In the genomic region with DNA sequence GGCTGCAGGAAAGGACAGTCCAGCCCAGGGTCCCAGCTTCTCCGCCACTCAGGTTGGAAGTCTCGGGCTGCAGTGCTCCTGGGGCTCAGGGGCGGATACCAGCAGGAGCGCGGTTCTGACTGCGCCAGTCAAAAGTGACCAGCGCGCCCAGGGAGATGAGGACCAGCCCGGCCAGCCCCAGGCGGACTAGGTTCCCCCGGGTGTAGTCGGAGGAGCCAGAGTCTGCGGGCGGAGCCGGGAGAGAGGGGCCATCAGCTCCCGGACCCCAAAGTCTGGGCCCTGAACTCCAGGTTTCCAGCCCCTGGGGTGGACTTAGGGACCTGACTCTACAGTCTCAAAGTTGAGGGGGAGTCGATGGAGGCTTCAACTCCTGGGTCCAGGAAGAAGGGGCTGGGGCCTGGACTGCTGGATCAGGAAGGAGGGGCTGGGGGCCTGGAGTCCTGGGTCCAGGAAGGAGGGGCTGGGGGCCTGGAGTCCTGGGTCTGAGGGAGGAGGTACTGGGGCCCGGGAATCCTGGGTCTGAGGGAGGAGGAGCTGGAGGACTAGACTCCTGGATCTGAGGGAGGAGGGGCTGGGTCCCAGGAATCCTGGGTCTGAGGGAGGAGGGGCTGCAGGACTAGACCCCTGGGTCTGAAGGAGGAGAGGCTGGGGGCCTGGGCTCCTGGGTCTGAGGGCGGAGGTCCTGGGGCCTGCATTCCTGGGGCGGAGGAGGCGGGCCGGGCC, we compare ENCODE assay signal across 14 cellular contexts. TPM values are rescaled to one million over a fixed set of nuclear protein-coding genes. Genes with fewer than 3 reads are reported as not detected.
DNase-seq lines count a peak whose midpoint lies in the region; ATAC-seq, FAIRE-seq and TF ChIP-seq lines count a peak whose summit lies in the region.
"Had no signal": no experiment of that assay in that cellular context is flagged by ENCODE, and none has a peak within 500 bp of the region (broad histone marks: within the 10 kb centered on the region; RNA-seq: fewer than 3 reads in every experiment).

No MANE protein-coding gene starts in this region.

- H3K4me1 ChIP-seq in HepG2 (ENCODE audit: insufficient read depth, low read length): peaks cover 18% of the 10 kb centered on the region
- peaks cover 5 to 12% of the 10 kb centered on the region in 2 donors for H3K4me1 ChIP-seq in thoracic aorta (ENCODE audit: control insufficient read depth in 1 of 2, low read depth in 2 of 2)

- H3K79me2 ChIP-seq in HepG2 (ENCODE audit: insufficient read depth, low read length): no peaks in the 10 kb centered on the region

- no peak overlapping the region for H3K9ac ChIP-seq in HepG2 (ENCODE audit: insufficient read depth, low read depth, low read length)

- no peak overlapping the region for H3K27ac ChIP-seq in HepG2 (ENCODE audit: extremely low read length, insufficient read depth, low read length)
- no peak overlapping the region for H3K27ac ChIP-seq in thoracic aorta
- H3K27ac ChIP-seq: C4-2B had no signal

- POLR2A ChIA-PET in MCF 10A (lab: Yijun Ruan, JAX): interaction anchor here (0.6 kb wide), 1 partner anchor 1388 kb away, joined by 4 read pairs; no protein-coding TSS in a partner anchor
- POLR2A ChIA-PET in HepG2 (lab: Yijun Ruan, JAX): interaction anchor here (1.4 to 2.5 kb wide), 3 partner anchors 20 to 41 kb away, joined by 3 to 9 read pairs (median 5); a partner anchor contains a TSS

- H3K9me3 ChIP-seq in HepG2 (ENCODE audit: low read length): no peaks in the 10 kb centered on the region
- no peaks in the 10 kb centered on the region for H3K9me3 ChIP-seq in thoracic aorta

- H2AFZ ChIP-seq in HepG2 (ENCODE audit: low read length): no peak overlapping the region

- TF ChIP-seq EP300 in HepG2 (IDR thresholded peaks at IDR 0.05; ENCODE audit: low read depth in 2 of 2, low read length in 2 of 2): no peak
- TF ChIP-seq EP300 in HepG2 (CRISPR knock-in tag; IDR thresholded peaks at IDR 0.05; ENCODE audit: borderline replicate concordance): no peak

- in situ Hi-C loops in HepG2 (cut with HindIII; ENCODE audit: extremely low pct_ligation_motif_present, low pct_unique_long_range_greater_than_20kb): no loop called here

- H3K36me3 ChIP-seq in HepG2 (replicated peaks in 1 of 2; ENCODE audit: control insufficient read depth in 1 of 2, insufficient read depth in 2 of 2, low read length in 2 of 2) (no peaks in the 10 kb centered on the region), thoracic aorta (no peaks in the 10 kb centered on the region)

- no peak for TF ChIP-seq POLR2A in HepG2 (IDR thresholded peaks at IDR 0.05; ENCODE audit: insufficient read depth in 1 of 2, low read depth in 2 of 2, low read length in 2 of 2)

- intact Hi-C loops in activated naive CD4-positive, alpha-beta T cell treated with anti-CD3 and anti-CD28 coated beads for 36 hours (cut with micrococcal nuclease): no loop called here
- intact Hi-C loops in MCF 10A (cut with micrococcal nuclease) (no loop called here), HepG2 (cut with micrococcal nuclease; ENCODE audit: unreplicated experiment) (no loop called here)

- WGBS in HepG2 (ENCODE audit: low lambda C conversion rate): 83% methylated on average over 14 of the region's 22 CpGs

- H3K4me3 ChIP-seq in HepG2 (replicated peaks in 1 of 3; ENCODE audit: insufficient read depth in 1 of 3, low read depth in 2 of 3, low read length in 3 of 3) (peak overlapping the region in 2 of 3 experiments; percentile 31 to 66; a peak in 3 of 6 replicates), thoracic aorta (peak overlapping the region; percentile 63)

- H3K27ac Mint-ChIP-seq in activated naive CD4-positive, alpha-beta T cell treated with anti-CD3 and anti-CD28 coated beads for 36 hours: no peak overlapping the region
- H3K27ac Mint-ChIP-seq in MCF 10A (ENCODE audit: low read depth, unreplicated experiment) (no peak overlapping the region), mesothelial cell of epicardium (no peak overlapping the region), endothelial cell (ENCODE audit: unreplicated experiment) (no peak overlapping the region)
- H3K27ac Mint-ChIP-seq: activated naive CD8-positive, alpha-beta T cell had no signal

- ATAC-seq in HepG2: no peak
- no peak for ATAC-seq in thoracic aorta (ENCODE audit: insufficient number of reproducible peaks, low FRiP score, low read depth)

- H3K4me2 ChIP-seq in HepG2 (ENCODE audit: low read depth, low read length): peak overlapping the region; percentile 90

- H3K27me3 ChIP-seq in HepG2 (ENCODE audit: control insufficient read depth in 1 of 2, insufficient read depth in 2 of 2, low read length in 2 of 2) (peaks cover 0 to 16% of the 10 kb centered on the region in 2 experiments; a peak in 1 of 5 replicates), thoracic aorta (replicated peaks; ENCODE audit: insufficient read depth) (no peaks in the 10 kb centered on the region)

- H3K9me3 Mint-ChIP-seq in activated naive CD4-positive, alpha-beta T cell treated with anti-CD3 and anti-CD28 coated beads for 36 hours: no peaks in the 10 kb centered on the region
- H3K9me3 Mint-ChIP-seq in MCF 10A (ENCODE audit: unreplicated experiment) (no peaks in the 10 kb centered on the region), mesothelial cell of epicardium (peaks cover 4% of the 10 kb centered on the region), endothelial cell (ENCODE audit: unreplicated experiment) (no peaks in the 10 kb centered on the region)

- peak overlapping the region; percentile 21 for H3K4me3 Mint-ChIP-seq in activated naive CD4-positive, alpha-beta T cell treated with anti-CD3 and anti-CD28 coated beads for 36 hours
- peak overlapping the region; percentile 40 for H3K4me3 Mint-ChIP-seq in MCF 10A (ENCODE audit: unreplicated experiment)
- H3K4me3 Mint-ChIP-seq in mesothelial cell of epicardium: no peak overlapping the region
- no peak overlapping the region for H3K4me3 Mint-ChIP-seq in endothelial cell (ENCODE audit: unreplicated experiment)

- TF ChIP-seq CTCF in MCF 10A (IDR thresholded peaks at IDR 0.05; ENCODE audit: unreplicated experiment) (no peak), HepG2 (CRISPR knock-in tag; IDR thresholded peaks at IDR 0.05) (no peak), thoracic aorta (IDR thresholded peaks at IDR 0.05) (no peak), mesothelial cell of epicardium (IDR thresholded peaks at IDR 0.05; ENCODE audit: unreplicated experiment) (no peak), endothelial cell (IDR thresholded peaks at IDR 0.05; ENCODE audit: unreplicated experiment) (no peak)

- FAIRE-seq in HepG2 (lab: Jason Lieb, UNC): no peak

- BruUV-seq in MCF 10A (replicated peaks; lab: Mats Ljungman, UMichigan) (no TSS peak), HepG2 (replicated peaks; lab: Mats Ljungman, UMichigan) (no TSS peak)

- CTCF ChIA-PET in activated naive CD4-positive, alpha-beta T cell treated with anti-CD3 and anti-CD28 coated beads for 36 hours (lab: Charles Lee): interaction anchor here (0.8 to 1.0 kb wide), 2 partner anchors 13 to 303 kb away, joined by 3 read pairs; no protein-coding TSS in a partner anchor
- CTCF ChIA-PET in MCF 10A (lab: Yijun Ruan, JAX): interaction anchor here (0.6 to 2.7 kb wide), 6 partner anchors 19 to 1064 kb away, joined by 3 to 8 read pairs (median 4); no protein-coding TSS in a partner anchor
- CTCF ChIA-PET in HepG2 (lab: Yijun Ruan, JAX; ENCODE audit: low intra/inter-chr PET ratio, low total read pairs): no interaction called here

- H4K20me1 ChIP-seq in HepG2 (ENCODE audit: insufficient read depth, low read length): no peaks in the 10 kb centered on the region

- H3K27me3 Mint-ChIP-seq in activated naive CD4-positive, alpha-beta T cell treated with anti-CD3 and anti-CD28 coated beads for 36 hours (ENCODE audit: low read depth): peaks cover 11% of the 10 kb centered on the region
- peaks cover 16% of the 10 kb centered on the region for H3K27me3 Mint-ChIP-seq in MCF 10A (ENCODE audit: insufficient read depth, unreplicated experiment)
- peaks cover 48% of the 10 kb centered on the region for H3K27me3 Mint-ChIP-seq in mesothelial cell of epicardium (ENCODE audit: low read depth)
- H3K27me3 Mint-ChIP-seq in endothelial cell (ENCODE audit: unreplicated experiment): peaks cover 4% of the 10 kb centered on the region

- no peak for TF ChIP-seq RAD21 in HepG2 (CRISPR knock-in tag; IDR thresholded peaks at IDR 0.05)

- no peaks in the 10 kb centered on the region for H3K36me3 Mint-ChIP-seq in activated naive CD4-positive, alpha-beta T cell treated with anti-CD3 and anti-CD28 coated beads for 36 hours (ENCODE audit: low read depth)
- H3K36me3 Mint-ChIP-seq in MCF 10A (ENCODE audit: insufficient read depth, unreplicated experiment) (no peaks in the 10 kb centered on the region), mesothelial cell of epicardium (no peaks in the 10 kb centered on the region), endothelial cell (ENCODE audit: low read depth, unreplicated experiment) (no peaks in the 10 kb centered on the region)
- H3K36me3 Mint-ChIP-seq: activated naive CD8-positive, alpha-beta T cell had no signal

- peaks cover 10% of the 10 kb centered on the region for H3K4me1 Mint-ChIP-seq in activated naive CD4-positive, alpha-beta T cell treated with anti-CD3 and anti-CD28 coated beads for 36 hours (ENCODE audit: low read depth)
- peaks cover 10% of the 10 kb centered on the region for H3K4me1 Mint-ChIP-seq in MCF 10A (ENCODE audit: insufficient read depth, unreplicated experiment)
- H3K4me1 Mint-ChIP-seq in mesothelial cell of epicardium: peaks cover 4% of the 10 kb centered on the region
- peaks cover 6% of the 10 kb centered on the region for H3K4me1 Mint-ChIP-seq in endothelial cell (ENCODE audit: unreplicated experiment)

- DNase-seq in activated naive CD4-positive, alpha-beta T cell treated with anti-CD3 and anti-CD28 coated beads for 36 hours: no peak
- no peak for DNase-seq in activated naive CD4-positive, alpha-beta T cell treated with anti-CD3 and anti-CD28 coated beads, Interleukin-2, amount 50 U/mL, for 16 hours
- no peak for DNase-seq in MCF 10A (ENCODE audit: unreplicated experiment)
- no peak for DNase-seq in HepG2 (ENCODE audit: low spot score)
- no peak for DNase-seq in thoracic aorta (ENCODE audit: low spot score)
- no peak for DNase-seq in NCI-H748 (lab: John Stamatoyannopoulos, UW; ENCODE audit: unreplicated experiment)
- DNase-seq in mesothelial cell of epicardium (ENCODE audit: low spot score in 2 of 2, unreplicated experiment in 2 of 2): no peak
- DNase-seq in endothelial cell (ENCODE audit: low spot score): no peak
- DNase-seq: hippocampal formation had no signal

RNA-seq across cellular contexts. Expression of a gene that starts 5.3 kb away (rescaled TPM):
- under 1 TPM; 0.17 to 0.36 TPM for total RNA-seq in activated naive CD4-positive, alpha-beta T cell treated with anti-CD3 and anti-CD28 coated beads for 36 hours
- total RNA-seq in MCF 10A (2022) (2.9 and 9.2 TPM in 2 replicates), HepG2 (2016; rRNA removed; fragmentation: Illumina TruSeq; extraction: Trizol) (not detected in 2 replicates), thoracic aorta (1 to 10 TPM; 4.6 to 8.0 TPM), mesothelial cell of epicardium (not detected in 3 replicates), endothelial cell (ENCODE audit: unreplicated experiment) (0.21 TPM)
- not detected in 2 replicates for total RNA-seq in HepG2 (2016; cell fraction: cytosol; rRNA removed; fragmentation: Illumina TruSeq; extraction: Trizol; ENCODE audit: low read depth)
- total RNA-seq in HepG2 (2016; cell fraction: insoluble cytoplasmic fraction; rRNA removed; fragmentation: Illumina TruSeq; extraction: Trizol): 0.09 and 0.15 TPM in 2 replicates
- total RNA-seq in HepG2 (2016; cell fraction: membrane; rRNA removed; fragmentation: Illumina TruSeq; extraction: Trizol): 0.15 TPM in 1 of 2 replicates, not detected in the other
- total RNA-seq in HepG2 (2016; cell fraction: nucleus; rRNA removed; fragmentation: Illumina TruSeq; extraction: Trizol): 0.47 TPM in 1 of 2 replicates, not detected in the other
- 1.9 and 2.8 TPM in 2 replicates for polyA plus RNA-seq in HepG2 (2011; rRNA removed)
- 2.0 and 2.6 TPM in 2 replicates for polyA plus RNA-seq in HepG2 (2011; cell fraction: cytosol; rRNA removed)
- 8.3 and 8.6 TPM in 2 replicates for polyA plus RNA-seq in HepG2 (2011; cell fraction: nucleus; rRNA removed)
- polyA plus RNA-seq in HepG2 (2012): 2.1 and 4.7 TPM in 2 replicates
- 0.10 TPM in 1 of 2 replicates, not detected in the other for polyA plus RNA-seq in HepG2 (2016; cell fraction: cytosol; fragmentation: Illumina TruSeq; extraction: Trizol; ENCODE audit: low read depth)
- not detected in 2 replicates for polyA plus RNA-seq in HepG2 (2016; cell fraction: insoluble cytoplasmic fraction; fragmentation: Illumina TruSeq; extraction: Trizol; ENCODE audit: low read depth)
- not detected in 2 replicates for polyA plus RNA-seq in HepG2 (2016; cell fraction: membrane; fragmentation: Illumina TruSeq; extraction: Trizol; ENCODE audit: low read depth)
- 0.71 and 0.96 TPM in 2 replicates for polyA plus RNA-seq in HepG2 (2016; cell fraction: nucleus; fragmentation: Illumina TruSeq; extraction: Trizol; ENCODE audit: insufficient read depth, low read depth)
- 1.1 TPM in 1 of 2 replicates, not detected in the other for polyA minus RNA-seq in HepG2 (2011; rRNA and poly(A)+ RNA removed; ENCODE audit: low replicate concordance)
- 0.35 and 1.8 TPM in 2 replicates for polyA minus RNA-seq in HepG2 (2011; cell fraction: cytosol; rRNA and poly(A)+ RNA removed)
- 0.13 and 0.75 TPM in 2 replicates for polyA minus RNA-seq in HepG2 (2011; cell fraction: nucleus; rRNA and poly(A)+ RNA removed)
- total RNA-seq: temporal lobe had no signal

RNA-seq across cellular contexts. Expression of a gene that starts 7.4 kb away (rescaled TPM):
- 100 to 1,000 TPM; 110 to 120 TPM for total RNA-seq in activated naive CD4-positive, alpha-beta T cell treated with anti-CD3 and anti-CD28 coated beads for 36 hours
- total RNA-seq in MCF 10A (2022): 111 and 128 TPM in 2 replicates
- 70.9 and 75.4 TPM in 2 replicates for total RNA-seq in HepG2 (2016; rRNA removed; fragmentation: Illumina TruSeq; extraction: Trizol)
- 28.0 and 34.7 TPM in 2 replicates for total RNA-seq in HepG2 (2016; cell fraction: cytosol; rRNA removed; fragmentation: Illumina TruSeq; extraction: Trizol; ENCODE audit: low read depth)
- total RNA-seq in HepG2 (2016; cell fraction: insoluble cytoplasmic fraction; rRNA removed; fragmentation: Illumina TruSeq; extraction: Trizol): 76.1 and 76.5 TPM in 2 replicates
- total RNA-seq in HepG2 (2016; cell fraction: membrane; rRNA removed; fragmentation: Illumina TruSeq; extraction: Trizol): 32.4 and 38.6 TPM in 2 replicates
- 32.8 and 36.1 TPM in 2 replicates for total RNA-seq in HepG2 (2016; cell fraction: nucleus; rRNA removed; fragmentation: Illumina TruSeq; extraction: Trizol)
- 31.6 and 33.7 TPM in 2 replicates for polyA plus RNA-seq in HepG2 (2011; rRNA removed)
- polyA plus RNA-seq in HepG2 (2011; cell fraction: cytosol; rRNA removed): 16.0 and 27.3 TPM in 2 replicates
- polyA plus RNA-seq in HepG2 (2011; cell fraction: nucleus; rRNA removed): 21.7 and 22.3 TPM in 2 replicates
- 56.1 and 94.7 TPM in 2 replicates for polyA plus RNA-seq in HepG2 (2012)
- polyA plus RNA-seq in HepG2 (2016; cell fraction: cytosol; fragmentation: Illumina TruSeq; extraction: Trizol; ENCODE audit: low read depth): 47.0 and 57.3 TPM in 2 replicates
- 111 and 122 TPM in 2 replicates for polyA plus RNA-seq in HepG2 (2016; cell fraction: insoluble cytoplasmic fraction; fragmentation: Illumina TruSeq; extraction: Trizol; ENCODE audit: low read depth)
- 67.6 and 69.0 TPM in 2 replicates for polyA plus RNA-seq in HepG2 (2016; cell fraction: membrane; fragmentation: Illumina TruSeq; extraction: Trizol; ENCODE audit: low read depth)
- 103 and 106 TPM in 2 replicates for polyA plus RNA-seq in HepG2 (2016; cell fraction: nucleus; fragmentation: Illumina TruSeq; extraction: Trizol; ENCODE audit: insufficient read depth, low read depth)
- polyA minus RNA-seq in HepG2 (2011; rRNA and poly(A)+ RNA removed; ENCODE audit: low replicate concordance): 110 and 140 TPM in 2 replicates
- polyA minus RNA-seq in HepG2 (2011; cell fraction: cytosol; rRNA and poly(A)+ RNA removed): 56.2 and 82.0 TPM in 2 replicates
- polyA minus RNA-seq in HepG2 (2011; cell fraction: nucleus; rRNA and poly(A)+ RNA removed): 11.6 and 16.7 TPM in 2 replicates
- 10 to 100 TPM; 13.0 to 16.6 TPM for total RNA-seq in thoracic aorta
- total RNA-seq in mesothelial cell of epicardium: 126 to 135 TPM (median 135 TPM) in 3 replicates
- total RNA-seq in endothelial cell (ENCODE audit: unreplicated experiment): 126 TPM

RNA-seq across cellular contexts. Expression of a gene that starts 14.1 kb away (rescaled TPM):
- total RNA-seq in activated naive CD4-positive, alpha-beta T cell treated with anti-CD3 and anti-CD28 coated beads for 36 hours: not detected
- total RNA-seq in MCF 10A (2022) (not detected in 2 replicates), HepG2 (2016; rRNA removed; fragmentation: Illumina TruSeq; extraction: Trizol) (not detected in 2 replicates), thoracic aorta (not detected), mesothelial cell of epicardium (not detected in 3 replicates), endothelial cell (ENCODE audit: unreplicated experiment) (not detected)
- total RNA-seq in HepG2 (2016; cell fraction: cytosol; rRNA removed; fragmentation: Illumina TruSeq; extraction: Trizol; ENCODE audit: low read depth): not detected in 2 replicates
- total RNA-seq in HepG2 (2016; cell fraction: insoluble cytoplasmic fraction; rRNA removed; fragmentation: Illumina TruSeq; extraction: Trizol): not detected in 2 replicates
- not detected in 2 replicates for total RNA-seq in HepG2 (2016; cell fraction: membrane; rRNA removed; fragmentation: Illumina TruSeq; extraction: Trizol)
- not detected in 2 replicates for total RNA-seq in HepG2 (2016; cell fraction: nucleus; rRNA removed; fragmentation: Illumina TruSeq; extraction: Trizol)
- not detected in 2 replicates for polyA plus RNA-seq in HepG2 (2011; rRNA removed)
- not detected in 2 replicates for polyA plus RNA-seq in HepG2 (2011; cell fraction: cytosol; rRNA removed)
- not detected in 2 replicates for polyA plus RNA-seq in HepG2 (2011; cell fraction: nucleus; rRNA removed)
- not detected in 2 replicates for polyA plus RNA-seq in HepG2 (2012)
- polyA plus RNA-seq in HepG2 (2016; cell fraction: cytosol; fragmentation: Illumina TruSeq; extraction: Trizol; ENCODE audit: low read depth): not detected in 2 replicates
- not detected in 2 replicates for polyA plus RNA-seq in HepG2 (2016; cell fraction: insoluble cytoplasmic fraction; fragmentation: Illumina TruSeq; extraction: Trizol; ENCODE audit: low read depth)
- polyA plus RNA-seq in HepG2 (2016; cell fraction: membrane; fragmentation: Illumina TruSeq; extraction: Trizol; ENCODE audit: low read depth): not detected in 2 replicates
- not detected in 2 replicates for polyA plus RNA-seq in HepG2 (2016; cell fraction: nucleus; fragmentation: Illumina TruSeq; extraction: Trizol; ENCODE audit: insufficient read depth, low read depth)
- polyA minus RNA-seq in HepG2 (2011; rRNA and poly(A)+ RNA removed; ENCODE audit: low replicate concordance): not detected in 2 replicates
- not detected in 2 replicates for polyA minus RNA-seq in HepG2 (2011; cell fraction: cytosol; rRNA and poly(A)+ RNA removed)
- polyA minus RNA-seq in HepG2 (2011; cell fraction: nucleus; rRNA and poly(A)+ RNA removed): not detected in 2 replicates
- total RNA-seq: HT1080, NCI-H460, temporal lobe had no signal

RNA-seq across cellular contexts. Expression of a gene that starts 20.2 kb away (rescaled TPM):
- total RNA-seq in activated naive CD4-positive, alpha-beta T cell treated with anti-CD3 and anti-CD28 coated beads for 36 hours: 10 to 100 TPM; 17.0 to 17.3 TPM
- total RNA-seq in MCF 10A (2022): 15.6 and 22.8 TPM in 2 replicates
- total RNA-seq in HepG2 (2016; rRNA removed; fragmentation: Illumina TruSeq; extraction: Trizol): 10.7 and 13.5 TPM in 2 replicates
- 2.1 and 3.1 TPM in 2 replicates for total RNA-seq in HepG2 (2016; cell fraction: cytosol; rRNA removed; fragmentation: Illumina TruSeq; extraction: Trizol; ENCODE audit: low read depth)
- total RNA-seq in HepG2 (2016; cell fraction: insoluble cytoplasmic fraction; rRNA removed; fragmentation: Illumina TruSeq; extraction: Trizol): 11.6 and 13.6 TPM in 2 replicates
- total RNA-seq in HepG2 (2016; cell fraction: membrane; rRNA removed; fragmentation: Illumina TruSeq; extraction: Trizol): 3.8 and 5.2 TPM in 2 replicates
- 3.8 and 4.7 TPM in 2 replicates for total RNA-seq in HepG2 (2016; cell fraction: nucleus; rRNA removed; fragmentation: Illumina TruSeq; extraction: Trizol)
- 8.4 and 8.6 TPM in 2 replicates for polyA plus RNA-seq in HepG2 (2011; rRNA removed)
- polyA plus RNA-seq in HepG2 (2011; cell fraction: cytosol; rRNA removed): 9.4 and 11.7 TPM in 2 replicates
- polyA plus RNA-seq in HepG2 (2011; cell fraction: nucleus; rRNA removed): 5.1 and 6.7 TPM in 2 replicates
- 7.3 and 8.0 TPM in 2 replicates for polyA plus RNA-seq in HepG2 (2012)
- 3.5 and 3.7 TPM in 2 replicates for polyA plus RNA-seq in HepG2 (2016; cell fraction: cytosol; fragmentation: Illumina TruSeq; extraction: Trizol; ENCODE audit: low read depth)
- polyA plus RNA-seq in HepG2 (2016; cell fraction: insoluble cytoplasmic fraction; fragmentation: Illumina TruSeq; extraction: Trizol; ENCODE audit: low read depth): 15.5 and 17.3 TPM in 2 replicates
- 4.2 and 4.3 TPM in 2 replicates for polyA plus RNA-seq in HepG2 (2016; cell fraction: membrane; fragmentation: Illumina TruSeq; extraction: Trizol; ENCODE audit: low read depth)
- 11.7 and 12.0 TPM in 2 replicates for polyA plus RNA-seq in HepG2 (2016; cell fraction: nucleus; fragmentation: Illumina TruSeq; extraction: Trizol; ENCODE audit: insufficient read depth, low read depth)
- 3.3 and 3.6 TPM in 2 replicates for polyA minus RNA-seq in HepG2 (2011; rRNA and poly(A)+ RNA removed; ENCODE audit: low replicate concordance)
- polyA minus RNA-seq in HepG2 (2011; cell fraction: cytosol; rRNA and poly(A)+ RNA removed): 2.1 and 3.3 TPM in 2 replicates
- 2.2 and 2.3 TPM in 2 replicates for polyA minus RNA-seq in HepG2 (2011; cell fraction: nucleus; rRNA and poly(A)+ RNA removed)
- 1 to 10 TPM; 8.7 to 8.8 TPM for total RNA-seq in thoracic aorta
- total RNA-seq in mesothelial cell of epicardium: 19.2 to 20.7 TPM (median 20.1 TPM) in 3 replicates
- total RNA-seq in endothelial cell (ENCODE audit: unreplicated experiment): 24.8 TPM

RNA-seq across cellular contexts. Expression of a gene that starts 20.3 kb away (rescaled TPM):
- 10 to 100 TPM; 67.5 to 71.8 TPM for total RNA-seq in activated naive CD4-positive, alpha-beta T cell treated with anti-CD3 and anti-CD28 coated beads for 36 hours
- total RNA-seq in MCF 10A (2022) (52.8 and 59.7 TPM in 2 replicates), HepG2 (2016; rRNA removed; fragmentation: Illumina TruSeq; extraction: Trizol) (63.8 and 68.9 TPM in 2 replicates), thoracic aorta (10 to 100 TPM; 48.2 to 54.3 TPM), mesothelial cell of epicardium (80.6 to 84.0 TPM (median 82.1 TPM) in 3 replicates), endothelial cell (ENCODE audit: unreplicated experiment) (71.7 TPM)
- 9.6 and 11.5 TPM in 2 replicates for total RNA-seq in HepG2 (2016; cell fraction: cytosol; rRNA removed; fragmentation: Illumina TruSeq; extraction: Trizol; ENCODE audit: low read depth)
- total RNA-seq in HepG2 (2016; cell fraction: insoluble cytoplasmic fraction; rRNA removed; fragmentation: Illumina TruSeq; extraction: Trizol): 62.0 and 64.7 TPM in 2 replicates
- 23.1 and 26.5 TPM in 2 replicates for total RNA-seq in HepG2 (2016; cell fraction: membrane; rRNA removed; fragmentation: Illumina TruSeq; extraction: Trizol)
- 30.4 and 33.1 TPM in 2 replicates for total RNA-seq in HepG2 (2016; cell fraction: nucleus; rRNA removed; fragmentation: Illumina TruSeq; extraction: Trizol)
- polyA plus RNA-seq in HepG2 (2011; rRNA removed): 23.8 and 29.5 TPM in 2 replicates
- 25.5 and 31.8 TPM in 2 replicates for polyA plus RNA-seq in HepG2 (2011; cell fraction: cytosol; rRNA removed)
- polyA plus RNA-seq in HepG2 (2011; cell fraction: nucleus; rRNA removed): 65.6 and 76.0 TPM in 2 replicates
- polyA plus RNA-seq in HepG2 (2012): 31.9 and 33.4 TPM in 2 replicates
- polyA plus RNA-seq in HepG2 (2016; cell fraction: cytosol; fragmentation: Illumina TruSeq; extraction: Trizol; ENCODE audit: low read depth): 8.8 and 9.7 TPM in 2 replicates
- 66.2 and 72.8 TPM in 2 replicates for polyA plus RNA-seq in HepG2 (2016; cell fraction: insoluble cytoplasmic fraction; fragmentation: Illumina TruSeq; extraction: Trizol; ENCODE audit: low read depth)
- 15.4 and 16.9 TPM in 2 replicates for polyA plus RNA-seq in HepG2 (2016; cell fraction: membrane; fragmentation: Illumina TruSeq; extraction: Trizol; ENCODE audit: low read depth)
- polyA plus RNA-seq in HepG2 (2016; cell fraction: nucleus; fragmentation: Illumina TruSeq; extraction: Trizol; ENCODE audit: insufficient read depth, low read depth): 56.8 and 57.4 TPM in 2 replicates
- 21.6 and 22.6 TPM in 2 replicates for polyA minus RNA-seq in HepG2 (2011; rRNA and poly(A)+ RNA removed; ENCODE audit: low replicate concordance)
- polyA minus RNA-seq in HepG2 (2011; cell fraction: cytosol; rRNA and poly(A)+ RNA removed): 10.0 and 12.8 TPM in 2 replicates
- 14.3 and 15.6 TPM in 2 replicates for polyA minus RNA-seq in HepG2 (2011; cell fraction: nucleus; rRNA and poly(A)+ RNA removed)

Comparison
In these comparisons a context has a peak if more than half of its experiments do, and no peak if none do; other contexts are left out.
1. H3K4me3 Mint-ChIP-seq: peak in activated naive CD4-positive, alpha-beta T cell treated with anti-CD3 and anti-CD28 coated beads for 36 hours (single experiment) and MCF 10A (single experiment); none in mesothelial cell of epicardium (single experiment) and endothelial cell (single experiment).